ENCODE assay signal across 8 cellular contexts in the genomic region with DNA sequence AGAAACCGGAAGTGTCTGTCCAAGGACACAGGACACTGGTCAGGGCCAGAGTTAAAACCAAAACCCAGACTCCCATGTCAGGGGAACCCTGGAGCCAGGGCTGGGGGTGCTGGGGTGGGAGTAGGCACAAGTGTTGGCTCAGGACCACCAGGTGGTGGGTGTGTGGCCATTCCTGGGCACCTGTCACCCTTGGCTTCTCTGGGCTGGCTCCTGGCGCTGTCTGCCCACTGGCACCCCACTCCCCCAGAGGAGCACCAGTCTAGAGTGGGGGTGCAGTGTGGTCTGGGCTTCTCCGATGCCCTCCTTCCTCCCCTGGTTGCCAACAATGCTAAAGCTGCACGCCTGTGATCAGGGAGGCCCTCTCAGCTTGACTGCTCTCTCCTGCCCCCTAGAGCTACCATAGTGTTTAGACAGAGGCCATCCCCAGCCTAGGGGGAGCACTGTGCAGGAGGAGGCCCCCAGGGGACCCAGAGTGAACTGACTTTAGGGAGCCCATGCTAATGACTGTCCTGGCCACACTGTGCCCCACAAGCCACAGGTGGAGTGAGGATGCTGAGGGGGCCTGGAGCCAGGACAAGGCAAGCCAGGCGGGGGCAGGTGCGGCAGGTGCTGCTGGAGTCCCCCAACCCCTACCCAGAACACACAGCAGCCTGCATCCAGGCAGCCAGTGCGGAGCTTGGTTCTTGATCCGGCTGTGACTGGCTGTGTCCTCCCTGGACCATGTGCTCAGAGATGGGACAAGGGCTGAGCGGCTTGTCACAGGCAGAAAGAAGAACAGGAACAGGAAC. TPM values are rescaled to one million over a fixed set of nuclear protein-coding genes. Genes with fewer than 3 reads are reported as not detected.
DNase-seq lines count a peak whose midpoint lies in the region; ATAC-seq and TF ChIP-seq lines count a peak whose summit lies in the region.

No MANE protein-coding gene starts in this region.

- no peaks in the 10 kb centered on the region for H4K20me1 ChIP-seq in osteoblast (ENCODE audit: insufficient read depth, low read length)

- H3K79me2 ChIP-seq in osteoblast (ENCODE audit: insufficient read depth, low read length), result no peaks in the 10 kb centered on the region

- peak; percentile 52 for TF ChIP-seq CTCF in osteoblast (IDR thresholded peaks at IDR 0.05; ENCODE audit: extremely low read depth, low read depth, low read length)

- no peaks in the 10 kb centered on the region for H3K4me1 ChIP-seq in osteoblast (ENCODE audit: insufficient read depth, low read length)

- H3K27me3 ChIP-seq in osteoblast (ENCODE audit: insufficient read depth, low read length), result no peaks in the 10 kb centered on the region

- no peaks in the 10 kb centered on the region for H3K9me3 ChIP-seq in osteoblast (ENCODE audit: low read depth, low read length)

- no peak overlapping the region for H3K27ac ChIP-seq in osteoblast (ENCODE audit: low read depth, low read length)

- H2AFZ ChIP-seq in osteoblast (ENCODE audit: low read length), result no peak overlapping the region

- ATAC-seq in GM18511 (IDR thresholded peaks at IDR 0.05; ENCODE audit: unreplicated experiment) (peak; percentile 82), HG03342 (IDR thresholded peaks at IDR 0.05; ENCODE audit: unreplicated experiment) (peak; percentile 48), GM21528 (IDR thresholded peaks at IDR 0.05; ENCODE audit: low FRiP score, unreplicated experiment) (no peak)

- DNase-seq in CMK (ENCODE audit: low read depth) (peak; percentile 25), SW480 (ENCODE audit: low spot score) (peak; percentile 17), erythroblast (lab: John Stamatoyannopoulos, UW) (peak; percentile 25 to 26), osteoblast (ENCODE audit: insufficient read length, low spot score, missing footprints) (peak; percentile 95), T-helper 9 cell (no peak)

- no peak overlapping the region for H3K4me3 ChIP-seq in osteoblast (ENCODE audit: insufficient read depth, low read length)

- H3K4me2 ChIP-seq in osteoblast (ENCODE audit: insufficient read depth, low read length), result no peak overlapping the region

- no peak for TF ChIP-seq POLR2A in erythroblast (IDR thresholded peaks at IDR 0.05; ENCODE audit: low read length)

- no peaks in the 10 kb centered on the region for H3K36me3 ChIP-seq in osteoblast (ENCODE audit: insufficient read depth, low read length)

RNA-seq across cellular contexts. Expression of a gene that starts 11.0 kb away (rescaled TPM):
- 1.1 TPM in 1 of 2 replicates, not detected in the other for total RNA-seq in osteoblast
